Comparison of ENCODE assay signal across 27 cellular contexts in genomic region chr5:141656396-141656795, GRCh38. TPM values are rescaled to one million over a fixed set of nuclear protein-coding genes. Genes with fewer than 3 reads are reported as not detected.
"Had no signal": no experiment of that assay in that cellular context is flagged by ENCODE, and none has a peak within 500 bp of the region (broad histone marks: within the 10 kb centered on the region; RNA-seq: fewer than 3 reads in every experiment).

No MANE protein-coding gene starts in this region.

- H3K9ac ChIP-seq: neural progenitor cell, parathyroid adenoma had no signal

- DNase-seq: naive thymus-derived CD4-positive, alpha-beta T cell; occipital lobe; ovary; psoas muscle; right cardiac atrium; right lobe of liver; sigmoid colon; small intestine; stimulated activated CD4-positive, alpha-beta T cell treated with anti-CD3 and anti-CD28 coated beads, Interleukin-15, amount 100 ng/mL, for 24 hours; stimulated activated CD4-positive, alpha-beta T cell treated with anti-CD3 and anti-CD28 coated beads, Interleukin-2, amount 100 ng/mL, for 24 hours; stimulated activated CD4-positive, alpha-beta T cell treated with anti-CD3 and anti-CD28 coated beads, Interleukin-4, amount 100 ng/mL, for 1 hour; stimulated activated CD4-positive, alpha-beta T cell treated with anti-CD3 and anti-CD28 coated beads, Interleukin-4, amount 100 ng/mL, for 4 hours; stimulated activated CD8-positive, alpha-beta memory T cell treated with anti-CD3 and anti-CD28 coated beads, Interleukin-4, amount 100 ng/mL, for 48 hours; stimulated activated naive CD4-positive, alpha-beta T cell; stimulated activated naive CD8-positive, alpha-beta T cell treated with anti-CD3 and anti-CD28 coated beads, Interleukin-15, amount 100 ng/mL, for 72 hours; stimulated activated naive CD8-positive, alpha-beta T cell treated with anti-CD3 and anti-CD28 coated beads, Interleukin-15, Interleukin-2, amounts not matched to agents 100 U/mL and 50 U/mL, for 24 hours; substantia nigra; testis; tibial artery; transverse colon had no signal

- H3K9me3 ChIP-seq: ovary, psoas muscle, right lobe of liver, sigmoid colon, suprapubic skin, testis, tibial artery, transverse colon, vagina had no signal

- H3K4me2 ChIP-seq: neural progenitor cell had no signal

- H2AFZ ChIP-seq: neural progenitor cell, parathyroid adenoma had no signal

- H3K27me3 ChIP-seq: neural progenitor cell, ovary, right lobe of liver, sigmoid colon, suprapubic skin, testis, tibial artery, transverse colon, vagina had no signal

- H3K36me3 ChIP-seq: neural progenitor cell, ovary, right lobe of liver, suprapubic skin, transverse colon had no signal

- H3K4me1 Mint-ChIP-seq: nephron had no signal

- H3K9me3 Mint-ChIP-seq: nephron; neural progenitor cell; stimulated activated naive CD8-positive, alpha-beta T cell treated with anti-CD3 and anti-CD28 coated beads, Interleukin-15, amount 100 ng/mL, for 72 hours; type B pancreatic cell had no signal

- H3K27ac Mint-ChIP-seq: nephron, neural progenitor cell, progenitor cell of endocrine pancreas, type B pancreatic cell had no signal

- H3K4me3 ChIP-seq: neural progenitor cell, ovary, psoas muscle, right lobe of liver, sigmoid colon, suprapubic skin, testis, tibial artery, transverse colon, vagina had no signal

- ATAC-seq: naive thymus-derived CD4-positive, alpha-beta T cell; psoas muscle; right cardiac atrium; right lobe of liver; stimulated activated naive CD8-positive, alpha-beta T cell treated with anti-CD3 and anti-CD28 coated beads, Interleukin-15, amount 100 ng/mL, for 72 hours; stimulated activated naive CD8-positive, alpha-beta T cell treated with anti-CD3 and anti-CD28 coated beads, Interleukin-15, Interleukin-2, amounts not matched to agents 100 U/mL and 50 U/mL, for 24 hours had no signal

- H3K4me1 ChIP-seq: neural progenitor cell, psoas muscle, right lobe of liver, testis had no signal

- H3K27me3 Mint-ChIP-seq: stimulated activated naive CD8-positive, alpha-beta T cell treated with anti-CD3 and anti-CD28 coated beads, Interleukin-15, amount 100 ng/mL, for 72 hours; type B pancreatic cell had no signal

- H3K4me3 Mint-ChIP-seq: naive thymus-derived CD4-positive, alpha-beta T cell; nephron; neural progenitor cell; stimulated activated naive CD8-positive, alpha-beta T cell treated with anti-CD3 and anti-CD28 coated beads, Interleukin-15, amount 100 ng/mL, for 72 hours; type B pancreatic cell had no signal

- H3K27ac ChIP-seq: neural progenitor cell, ovary, parathyroid adenoma, psoas muscle, right lobe of liver, sigmoid colon, suprapubic skin, testis, tibial artery, transverse colon, vagina had no signal

RNA-seq across cellular contexts. Expression of gene ARAP3, which starts 25.6 kb away (rescaled TPM):
- polyA plus RNA-seq: naive thymus-derived CD4-positive, alpha-beta T cell had no signal
